Comparison of ENCODE assay signal across 1 cellular context in the genomic region with DNA sequence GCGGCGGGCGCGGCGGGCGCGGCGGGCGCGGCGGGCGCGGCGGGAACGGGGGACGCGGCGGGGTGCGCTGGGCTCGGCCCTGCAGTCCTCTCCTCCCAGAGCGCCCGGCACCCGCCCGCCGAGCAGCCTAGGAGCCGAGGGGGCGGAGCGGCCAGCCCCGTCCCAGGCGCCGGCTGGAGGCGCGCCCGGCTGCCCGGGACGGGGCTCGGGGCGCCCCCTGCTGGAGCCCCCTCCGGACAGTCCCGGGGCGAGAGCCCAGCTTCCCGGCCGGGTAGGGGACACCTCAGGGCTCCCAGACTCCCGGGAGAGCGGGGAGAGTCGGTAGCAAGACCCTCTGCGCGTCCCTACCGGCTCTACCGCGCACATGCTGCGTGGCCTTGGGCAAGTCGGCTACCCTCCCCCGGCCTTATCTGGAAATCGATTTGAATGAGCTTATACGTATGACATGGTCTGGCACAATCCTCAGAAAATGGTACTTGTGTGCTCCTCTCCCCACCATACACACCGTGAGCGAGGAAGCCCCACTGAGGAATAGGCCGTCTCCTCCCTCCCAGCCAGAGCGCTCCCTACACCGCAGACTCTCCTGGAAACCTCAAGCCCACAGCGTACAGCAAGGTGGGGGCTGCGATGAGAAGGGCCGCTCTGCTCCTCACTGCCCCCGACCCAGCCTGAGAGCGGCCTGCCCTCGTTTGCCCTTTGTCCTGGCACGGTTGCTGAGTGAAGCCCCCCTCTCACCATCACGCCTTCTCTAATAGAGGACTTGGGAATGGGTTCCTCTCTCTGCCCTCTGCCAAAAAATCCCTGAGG.
TF ChIP-seq lines count a peak whose summit lies in the region.

Gene DAPK2 (minus strand): TSS at position 139 of the 807 bp plus-strand sequence. CDS start 6,224 bp downstream, outside the sequence.

TF ChIP-seq in WTC11, 78 proteins besides CTCF, POLR2A, EP300 and RAD21 (continued from another document):
- peak; percentile 39; the same call in 1 of the 2 replicates for TF ChIP-seq SP1 (CRISPR knock-in tag; conservative IDR thresholded peaks at IDR 0.05)
- no peak for TF ChIP-seq ATF1 (CRISPR knock-in tag; IDR thresholded peaks at IDR 0.05)
- TF ChIP-seq, protein P1, sequence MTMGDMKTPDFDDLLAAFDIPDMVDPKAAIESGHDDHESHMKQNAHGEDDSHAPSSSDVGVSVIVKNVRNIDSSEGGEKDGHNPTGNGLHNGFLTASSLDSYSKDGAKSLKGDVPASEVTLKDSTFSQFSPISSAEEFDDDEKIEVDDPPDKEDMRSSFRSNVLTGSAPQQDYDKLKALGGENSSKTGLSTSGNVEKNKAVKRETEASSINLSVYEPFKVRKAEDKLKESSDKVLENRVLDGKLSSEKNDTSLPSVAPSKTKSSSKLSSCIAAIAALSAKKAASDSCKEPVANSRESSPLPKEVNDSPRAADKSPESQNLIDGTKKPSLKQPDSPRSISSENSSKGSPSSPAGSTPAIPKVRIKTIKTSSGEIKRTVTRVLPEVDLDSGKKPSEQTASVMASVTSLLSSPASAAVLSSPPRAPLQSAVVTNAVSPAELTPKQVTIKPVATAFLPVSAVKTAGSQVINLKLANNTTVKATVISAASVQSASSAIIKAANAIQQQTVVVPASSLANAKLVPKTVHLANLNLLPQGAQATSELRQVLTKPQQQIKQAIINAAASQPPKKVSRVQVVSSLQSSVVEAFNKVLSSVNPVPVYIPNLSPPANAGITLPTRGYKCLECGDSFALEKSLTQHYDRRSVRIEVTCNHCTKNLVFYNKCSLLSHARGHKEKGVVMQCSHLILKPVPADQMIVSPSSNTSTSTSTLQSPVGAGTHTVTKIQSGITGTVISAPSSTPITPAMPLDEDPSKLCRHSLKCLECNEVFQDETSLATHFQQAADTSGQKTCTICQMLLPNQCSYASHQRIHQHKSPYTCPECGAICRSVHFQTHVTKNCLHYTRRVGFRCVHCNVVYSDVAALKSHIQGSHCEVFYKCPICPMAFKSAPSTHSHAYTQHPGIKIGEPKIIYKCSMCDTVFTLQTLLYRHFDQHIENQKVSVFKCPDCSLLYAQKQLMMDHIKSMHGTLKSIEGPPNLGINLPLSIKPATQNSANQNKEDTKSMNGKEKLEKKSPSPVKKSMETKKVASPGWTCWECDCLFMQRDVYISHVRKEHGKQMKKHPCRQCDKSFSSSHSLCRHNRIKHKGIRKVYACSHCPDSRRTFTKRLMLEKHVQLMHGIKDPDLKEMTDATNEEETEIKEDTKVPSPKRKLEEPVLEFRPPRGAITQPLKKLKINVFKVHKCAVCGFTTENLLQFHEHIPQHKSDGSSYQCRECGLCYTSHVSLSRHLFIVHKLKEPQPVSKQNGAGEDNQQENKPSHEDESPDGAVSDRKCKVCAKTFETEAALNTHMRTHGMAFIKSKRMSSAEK (CRISPR knock-in tag; IDR thresholded peaks at IDR 0.05; ENCODE audit: borderline replicate concordance): no peak
- peak; percentile 95 for TF ChIP-seq ZNF423 (CRISPR knock-in tag; IDR thresholded peaks at IDR 0.05)
